27 cellular contexts compared by ENCODE assay signal in genomic region chr14:60058087-60058486, GRCh38.
"Had no signal": no experiment of that assay in that cellular context is flagged by ENCODE, and none has a peak within 500 bp of the region (broad histone marks: within the 10 kb centered on the region; RNA-seq: fewer than 3 reads in every experiment).

No MANE protein-coding gene starts in this region.

- H3K36me3 ChIP-seq: colonic mucosa, esophagus squamous epithelium, gastrocnemius medialis, heart right ventricle, left lung, lower lobe of right lung had no signal

- H3K4me3 Mint-ChIP-seq: dendritic cell treated with granulocyte-macrophage colony-stimulating factor and Interleukin-4, amounts not matched to agents 40 ng/mL and 50 ng/mL, for 4 days; effector memory CD8-positive, alpha-beta T cell; endodermal cell; mesothelial cell of epicardium; naive B cell had no signal

- H3K9me3 ChIP-seq: colonic mucosa, esophagus squamous epithelium, gastrocnemius medialis, left lung, lower lobe of right lung, mucosa of descending colon had no signal

- ATAC-seq: effector memory CD8-positive, alpha-beta T cell; esophagus mucosa; gastrocnemius medialis; heart right ventricle; left cardiac atrium; left lung; left ventricle myocardium superior; lower lobe of right lung; mucosa of descending colon had no signal

- H3K9me3 Mint-ChIP-seq: dendritic cell treated with granulocyte-macrophage colony-stimulating factor and Interleukin-4, amounts not matched to agents 40 ng/mL and 50 ng/mL, for 4 days; effector memory CD8-positive, alpha-beta T cell; endodermal cell; mesothelial cell of epicardium had no signal

- H3K27ac ChIP-seq: colonic mucosa, epithelial cell of prostate, esophagus squamous epithelium, gastrocnemius medialis, heart right ventricle, left lung, lower lobe of right lung had no signal

- H3K4me1 Mint-ChIP-seq: endodermal cell, mesothelial cell of epicardium, naive B cell had no signal

- H3K27me3 ChIP-seq: colonic mucosa, esophagus squamous epithelium, gastrocnemius medialis, heart right ventricle had no signal

- DNase-seq: colonic mucosa; cortex of kidney; effector CD8-positive, alpha-beta T cell; effector memory CD8-positive, alpha-beta T cell; endodermal cell; erythroblast; esophagus squamous epithelium; foreskin melanocyte; gastrocnemius medialis; glutamatergic neuron; head of caudate nucleus; heart right ventricle; hippocampal formation; left cardiac atrium; left lung; left ventricle myocardium superior; lower lobe of right lung; mesenchymal stem cell; mucosa of descending colon; naive B cell had no signal

- H3K27ac Mint-ChIP-seq: dendritic cell treated with granulocyte-macrophage colony-stimulating factor and Interleukin-4, amounts not matched to agents 40 ng/mL and 50 ng/mL, for 4 days; effector memory CD8-positive, alpha-beta T cell; endodermal cell; mesothelial cell of epicardium; naive B cell had no signal

- H3K36me3 Mint-ChIP-seq: mesothelial cell of epicardium had no signal

- FAIRE-seq: endometrium, islet of Langerhans, keratinocyte had no signal

- H3K4me3 ChIP-seq: colonic mucosa, esophagus squamous epithelium, gastrocnemius medialis, heart right ventricle, left lung, lower lobe of right lung, mucosa of descending colon had no signal

- H3K4me1 ChIP-seq: colonic mucosa, esophagus squamous epithelium, gastrocnemius medialis, heart right ventricle, left lung, lower lobe of right lung had no signal
